8 cellular contexts compared by ENCODE assay signal in genomic region chr6:49462071-49462470, GRCh38. TPM values are rescaled to one million over a fixed set of nuclear protein-coding genes. Genes with fewer than 3 reads are reported as not detected.
DNase-seq lines count a peak whose midpoint lies in the region; ATAC-seq and TF ChIP-seq lines count a peak whose summit lies in the region.

No MANE protein-coding gene starts in this region.

- peaks cover 26% of the 10 kb centered on the region for H3K4me1 Mint-ChIP-seq in chondrocyte (ENCODE audit: low read depth)
- peaks cover 35 to 40% of the 10 kb centered on the region in 2 donors for H3K4me1 Mint-ChIP-seq in natural killer cell treated with Interleukin-12 subunit alpha and Interleukin-12 subunit beta and Interleukin-15 and Interleukin-18, amount 100 ng/mL, for 72 hours (ENCODE audit: low read depth in 2 of 2)

- no peak for DNase-seq in BE2C
- no peak for DNase-seq in chondrocyte (ENCODE audit: low spot score)
- no peak for DNase-seq in natural killer cell treated with Interleukin-12 subunit alpha and Interleukin-12 subunit beta and Interleukin-15 and Interleukin-18, amount 100 ng/mL, for 72 hours (ENCODE audit: low spot score)
- DNase-seq in A172 (ENCODE audit: low spot score), result no peak
- no peak for DNase-seq in SIG-M5 treated with dmso at 0.1 percent for 504 hours (lab: John Stamatoyannopoulos, UW; ENCODE audit: unreplicated experiment)
- no peak for DNase-seq in NCI-H187 treated with DMSO at 0.1 percent for 48 hours (lab: John Stamatoyannopoulos, UW)

- TF ChIP-seq CTCF in BE2C (IDR thresholded peaks at IDR 0.05; ENCODE audit: low read depth, low read length) (no peak), chondrocyte (IDR thresholded peaks at IDR 0.05) (no peak)

- no peak for ATAC-seq in natural killer cell treated with Interleukin-12 subunit alpha and Interleukin-12 subunit beta and Interleukin-15 and Interleukin-18, amount 100 ng/mL, for 72 hours
- no peak for ATAC-seq in GM18498 (IDR thresholded peaks at IDR 0.05; ENCODE audit: unreplicated experiment)

- no peaks in the 10 kb centered on the region for H3K27me3 Mint-ChIP-seq in chondrocyte (ENCODE audit: low read depth)
- H3K27me3 Mint-ChIP-seq in natural killer cell treated with Interleukin-12 subunit alpha and Interleukin-12 subunit beta and Interleukin-15 and Interleukin-18, amount 100 ng/mL, for 72 hours, result no peaks in the 10 kb centered on the region

- no peak overlapping the region for H3K27ac Mint-ChIP-seq in chondrocyte (ENCODE audit: unreplicated experiment)
- H3K27ac Mint-ChIP-seq in natural killer cell treated with Interleukin-12 subunit alpha and Interleukin-12 subunit beta and Interleukin-15 and Interleukin-18, amount 100 ng/mL, for 72 hours, result peak overlapping the region; percentile 92 to 95

- no peaks in the 10 kb centered on the region for H3K36me3 Mint-ChIP-seq in chondrocyte (ENCODE audit: low read depth)
- peaks cover 13% of the 10 kb centered on the region for H3K36me3 Mint-ChIP-seq in natural killer cell treated with Interleukin-12 subunit alpha and Interleukin-12 subunit beta and Interleukin-15 and Interleukin-18, amount 100 ng/mL, for 72 hours

- peak overlapping the region; percentile 77 for H3K27ac ChIP-seq in KOPT-K1 (ENCODE audit: low read depth, low read length, poor library complexity, severe bottlenecking)

- peak overlapping the region; percentile 93 for H3K4me3 ChIP-seq in BE2C (ENCODE audit: low read depth, low read length)

- no peaks in the 10 kb centered on the region for H3K4me1 ChIP-seq in BE2C

- H3K36me3 ChIP-seq in BE2C (no peaks in the 10 kb centered on the region), KOPT-K1 (ENCODE audit: insufficient read depth, low read length) (peaks cover 2% of the 10 kb centered on the region; the same call in 1 of the 2 replicates)

- no peaks in the 10 kb centered on the region for H3K9me3 Mint-ChIP-seq in chondrocyte (ENCODE audit: low read depth)
- no peaks in the 10 kb centered on the region for H3K9me3 Mint-ChIP-seq in natural killer cell treated with Interleukin-12 subunit alpha and Interleukin-12 subunit beta and Interleukin-15 and Interleukin-18, amount 100 ng/mL, for 72 hours

- H3K4me3 Mint-ChIP-seq in chondrocyte (ENCODE audit: unreplicated experiment), result peak overlapping the region; percentile 96
- H3K4me3 Mint-ChIP-seq in natural killer cell treated with Interleukin-12 subunit alpha and Interleukin-12 subunit beta and Interleukin-15 and Interleukin-18, amount 100 ng/mL, for 72 hours, result peak overlapping the region; percentile 100

- no peaks in the 10 kb centered on the region for H3K27me3 ChIP-seq in BE2C

- H3K9me3 ChIP-seq in BE2C (no peaks in the 10 kb centered on the region), KOPT-K1 (ENCODE audit: insufficient read depth, low read length, poor library complexity, severe bottlenecking) (no peaks in the 10 kb centered on the region)

RNA-seq across cellular contexts. Expression of gene MMUT, which starts 1.0 kb away (rescaled TPM):
- 18.8 TPM for polyA plus RNA-seq in BE2C (2012; ENCODE audit: insufficient read depth, insufficient read length, low read depth)
- total RNA-seq in chondrocyte, result 18.3 to 25.3 TPM (median 18.9 TPM) in 3 replicates
- total RNA-seq in natural killer cell treated with Interleukin-12 subunit alpha and Interleukin-12 subunit beta and Interleukin-15 and Interleukin-18, amount 100 ng/mL, for 72 hours, result 10 to 100 TPM in 1 of 2 donors, 1 to 10 TPM in 1; 9.7 to 10.6 TPM
- 9.0 and 10.1 TPM in 2 replicates for total RNA-seq in A172 (2014; rRNA removed; shearing (Covaris generic))

RNA-seq across cellular contexts. Expression of gene CENPQ, which starts 1.1 kb away (rescaled TPM):
- polyA plus RNA-seq in BE2C (2012; ENCODE audit: insufficient read depth, insufficient read length, low read depth), result 1.8 TPM
- 1.8 to 6.5 TPM (median 2.6 TPM) in 3 replicates for total RNA-seq in chondrocyte
- 10 to 100 TPM in 1 of 2 donors, 1 to 10 TPM in 1; 7.4 to 11.3 TPM for total RNA-seq in natural killer cell treated with Interleukin-12 subunit alpha and Interleukin-12 subunit beta and Interleukin-15 and Interleukin-18, amount 100 ng/mL, for 72 hours
- 26.0 and 32.8 TPM in 2 replicates for total RNA-seq in A172 (2014; rRNA removed; shearing (Covaris generic))

RNA-seq across cellular contexts. Expression of gene GLYATL3, which starts 37.7 kb away (rescaled TPM):
- not detected for polyA plus RNA-seq in BE2C (2012; ENCODE audit: insufficient read depth, insufficient read length, low read depth)
- total RNA-seq in chondrocyte, result not detected in 3 replicates
- total RNA-seq in natural killer cell treated with Interleukin-12 subunit alpha and Interleukin-12 subunit beta and Interleukin-15 and Interleukin-18, amount 100 ng/mL, for 72 hours, result not detected
- total RNA-seq in A172 (2014; rRNA removed; shearing (Covaris generic)), result not detected in 2 replicates
